ENCODE assay signal across 8 cellular contexts in genomic region chr17:8857919-8858318, GRCh38. TPM values are rescaled to one million over a fixed set of nuclear protein-coding genes. Genes with fewer than 3 reads are reported as not detected.
DNase-seq lines count a peak whose midpoint lies in the region; ATAC-seq and TF ChIP-seq lines count a peak whose summit lies in the region.

No MANE protein-coding gene starts in this region.

- H3K4me1 ChIP-seq in prostate gland (replicated peaks) (no peaks in the 10 kb centered on the region), left lung (peaks cover 0 to 52% of the 10 kb centered on the region in 2 donors)

- H3K36me3 ChIP-seq in prostate gland: no peaks in the 10 kb centered on the region
- no peaks in the 10 kb centered on the region for H3K36me3 ChIP-seq in left lung

- H3K27me3 ChIP-seq in prostate gland (replicated peaks; ENCODE audit: insufficient read depth) (no peaks in the 10 kb centered on the region), left lung (peaks cover 0 to 34% of the 10 kb centered on the region in 2 donors)

- TF ChIP-seq POLR2A in prostate gland (IDR thresholded peaks at IDR 0.05): no peak

- ATAC-seq in activated CD8-positive, alpha-beta memory T cell treated with anti-CD3 and anti-CD28 coated beads, Interleukin-2, amount 10 ng/mL, durations not matched to agents 7 days and 5 days: peak; percentile 62
- ATAC-seq in HG02943 (IDR thresholded peaks at IDR 0.05; ENCODE audit: low read depth, unreplicated experiment) (peak; percentile 41), left lung (no peak)

- H3K27ac Mint-ChIP-seq in activated CD8-positive, alpha-beta memory T cell treated with anti-CD3 and anti-CD28 coated beads, Interleukin-2, amount 10 ng/mL, durations not matched to agents 7 days and 5 days: peak overlapping the region; percentile 83
- H3K27ac Mint-ChIP-seq in T-helper 1 cell treated with Interleukin-12 subunit alpha and Interleukin-12 subunit beta and Interleukin-4 antibody, amounts not matched to agents 30 μg/mL and 1 μg/mL, for 36 hours: peak overlapping the region; percentile 86
- H3K27ac Mint-ChIP-seq in Calu3 (ENCODE audit: unreplicated experiment): no peak overlapping the region

- H3K36me3 Mint-ChIP-seq in activated CD8-positive, alpha-beta memory T cell treated with anti-CD3 and anti-CD28 coated beads, Interleukin-2, amount 10 ng/mL, durations not matched to agents 7 days and 5 days: peaks cover 2% of the 10 kb centered on the region
- H3K36me3 Mint-ChIP-seq in T-helper 1 cell treated with Interleukin-12 subunit alpha and Interleukin-12 subunit beta and Interleukin-4 antibody, amounts not matched to agents 30 μg/mL and 1 μg/mL, for 36 hours (ENCODE audit: low read depth): peaks cover 12% of the 10 kb centered on the region
- H3K36me3 Mint-ChIP-seq in Calu3 (ENCODE audit: insufficient read depth, unreplicated experiment): no peaks in the 10 kb centered on the region

- intact Hi-C loops in prostate gland (cut with DNase I): no loop called here
- intact Hi-C loops in Calu3 (cut with micrococcal nuclease; ENCODE audit: unreplicated experiment): no loop called here
- intact Hi-C loops in left lung (cut with DNase I): no loop called here

- whole genome bisulfite sequencing in prostate gland: 28% methylated on average over 5 of the region's 5 CpGs

- H3K9me3 ChIP-seq in prostate gland (no peaks in the 10 kb centered on the region), left lung (no peaks in the 10 kb centered on the region)

- H3K4me3 Mint-ChIP-seq in activated CD8-positive, alpha-beta memory T cell treated with anti-CD3 and anti-CD28 coated beads, Interleukin-2, amount 10 ng/mL, durations not matched to agents 7 days and 5 days: peak overlapping the region; percentile 55
- H3K4me3 Mint-ChIP-seq in T-helper 1 cell treated with Interleukin-12 subunit alpha and Interleukin-12 subunit beta and Interleukin-4 antibody, amounts not matched to agents 30 μg/mL and 1 μg/mL, for 36 hours: peak overlapping the region; percentile 85
- H3K4me3 Mint-ChIP-seq in Calu3 (ENCODE audit: low read depth, unreplicated experiment): no peak overlapping the region

- H3K4me1 Mint-ChIP-seq in activated CD8-positive, alpha-beta memory T cell treated with anti-CD3 and anti-CD28 coated beads, Interleukin-2, amount 10 ng/mL, durations not matched to agents 7 days and 5 days: peaks cover 69% of the 10 kb centered on the region
- peaks cover 43% of the 10 kb centered on the region for H3K4me1 Mint-ChIP-seq in T-helper 1 cell treated with Interleukin-12 subunit alpha and Interleukin-12 subunit beta and Interleukin-4 antibody, amounts not matched to agents 30 μg/mL and 1 μg/mL, for 36 hours (ENCODE audit: low read depth)
- no peaks in the 10 kb centered on the region for H3K4me1 Mint-ChIP-seq in Calu3 (ENCODE audit: low read depth, unreplicated experiment)

- H3K27ac ChIP-seq in prostate gland (no peak overlapping the region), left lung (peak overlapping the region in 1 of 2 donors; percentile 70)

- BruUV-seq in Calu3 (replicated peaks; lab: Mats Ljungman, UMichigan): no TSS peak

- TF ChIP-seq CTCF in prostate gland (IDR thresholded peaks at IDR 0.05) (no peak), Calu3 (IDR thresholded peaks at IDR 0.05; ENCODE audit: unreplicated experiment) (no peak), left lung (IDR thresholded peaks at IDR 0.05) (no peak)

- H3K27me3 Mint-ChIP-seq in activated CD8-positive, alpha-beta memory T cell treated with anti-CD3 and anti-CD28 coated beads, Interleukin-2, amount 10 ng/mL, durations not matched to agents 7 days and 5 days: peaks cover 3% of the 10 kb centered on the region
- H3K27me3 Mint-ChIP-seq in T-helper 1 cell treated with Interleukin-12 subunit alpha and Interleukin-12 subunit beta and Interleukin-4 antibody, amounts not matched to agents 30 μg/mL and 1 μg/mL, for 36 hours (ENCODE audit: low read depth): no peaks in the 10 kb centered on the region
- peaks cover 49% of the 10 kb centered on the region for H3K27me3 Mint-ChIP-seq in Calu3 (ENCODE audit: unreplicated experiment)

- H3K9me3 Mint-ChIP-seq in activated CD8-positive, alpha-beta memory T cell treated with anti-CD3 and anti-CD28 coated beads, Interleukin-2, amount 10 ng/mL, durations not matched to agents 7 days and 5 days (ENCODE audit: low read depth): no peaks in the 10 kb centered on the region
- H3K9me3 Mint-ChIP-seq in T-helper 1 cell treated with Interleukin-12 subunit alpha and Interleukin-12 subunit beta and Interleukin-4 antibody, amounts not matched to agents 30 μg/mL and 1 μg/mL, for 36 hours: no peaks in the 10 kb centered on the region
- no peaks in the 10 kb centered on the region for H3K9me3 Mint-ChIP-seq in Calu3 (ENCODE audit: low read depth, unreplicated experiment)

- no peak overlapping the region for H3K4me3 ChIP-seq in prostate gland
- no peak overlapping the region for H3K4me3 ChIP-seq in left lung

- peak; percentile 88 for DNase-seq in activated CD8-positive, alpha-beta memory T cell treated with anti-CD3 and anti-CD28 coated beads, Interleukin-2, amount 10 ng/mL, durations not matched to agents 7 days and 5 days
- DNase-seq in activated CD8-positive, alpha-beta memory T cell treated with anti-CD3 and anti-CD28 coated beads, Interleukin-2, amount 50 U/mL, for 4 hours: no peak
- DNase-seq in kidney tubule cell (ENCODE audit: low spot score) (peak; percentile 25), prostate gland (ENCODE audit: low spot score) (no peak), Calu3 (no peak), left lung (no peak)

- CTCF ChIA-PET in activated CD8-positive, alpha-beta memory T cell treated with anti-CD3 and anti-CD28 coated beads, Interleukin-2, amount 10 ng/mL, durations not matched to agents 7 days and 5 days (lab: Charles Lee): interaction anchor here (0.7 to 2.3 kb wide), 9 partner anchors 8 to 621 kb away, joined by 3 to 8 read pairs (median 3); no protein-coding TSS in a partner anchor
- CTCF ChIA-PET in Calu3 (lab: Charles Lee): interaction anchor here (0.7 kb wide), 1 partner anchor 8 kb away, joined by 6 read pairs; no protein-coding TSS in a partner anchor

RNA-seq across cellular contexts. Expression of gene PIK3R6, which starts 9.6 kb away (rescaled TPM):
- total RNA-seq in activated CD8-positive, alpha-beta memory T cell treated with anti-CD3 and anti-CD28 coated beads, Interleukin-2, amount 10 ng/mL, durations not matched to agents 7 days and 5 days: 1 to 10 TPM; 1.3 to 4.9 TPM
- 1 to 10 TPM in 1 of 2 donors, under 1 TPM in 1; 0.18 to 2.6 TPM for total RNA-seq in prostate gland
- not detected in 2 replicates for total RNA-seq in Calu3 (2022)
- total RNA-seq in left lung: 1 to 10 TPM; 1.8 to 2.4 TPM

RNA-seq across cellular contexts. Expression of gene MFSD6L, which starts 58.8 kb away (rescaled TPM):
- total RNA-seq in activated CD8-positive, alpha-beta memory T cell treated with anti-CD3 and anti-CD28 coated beads, Interleukin-2, amount 10 ng/mL, durations not matched to agents 7 days and 5 days: under 1 TPM; 0.12 to 0.38 TPM
- total RNA-seq in prostate gland (1 to 10 TPM in 1 of 2 donors, under 1 TPM in 1; 0.41 to 1.9 TPM), Calu3 (2022) (0.21 and 0.44 TPM in 2 replicates), left lung (1 to 10 TPM; 1.4 to 1.6 TPM)

Comparison
In these comparisons a context has a peak if more than half of its experiments do, and no peak if none do; other contexts are left out.
1. DNase-seq: peak in activated CD8-positive, alpha-beta memory T cell treated with anti-CD3 and anti-CD28 coated beads, Interleukin-2, amount 10 ng/mL, durations not matched to agents 7 days and 5 days (single experiment) and kidney tubule cell (single experiment); none in activated CD8-positive, alpha-beta memory T cell treated with anti-CD3 and anti-CD28 coated beads, Interleukin-2, amount 50 U/mL, for 4 hours (single experiment), prostate gland (single experiment), Calu3 (single experiment) and left lung (0 of 2).